40 cellular contexts compared by ENCODE assay signal in genomic region chr12:56414401-56414800, GRCh38. TPM values are rescaled to one million over a fixed set of nuclear protein-coding genes. Genes with fewer than 3 reads are reported as not detected.
"Had no signal": no experiment of that assay in that cellular context is flagged by ENCODE, and none has a peak within 500 bp of the region (broad histone marks: within the 10 kb centered on the region; RNA-seq: fewer than 3 reads in every experiment).

No MANE protein-coding gene starts in this region.

- H3K4me3 Mint-ChIP-seq: activated CD4-positive, alpha-beta memory T cell treated with anti-CD3 and anti-CD28 coated beads for 36 hours; activated CD4-positive, alpha-beta T cell treated with anti-CD3 and anti-CD28 coated beads for 36 hours; activated CD4-positive, alpha-beta T cell treated with anti-CD3 and anti-CD28 coated beads, Interleukin-2, amount 10 ng/mL, durations not matched to agents 24 days and 14 days; activated CD8-positive, alpha-beta memory T cell treated with anti-CD3 and anti-CD28 coated beads, Interleukin-2, amount 10 ng/mL, durations not matched to agents 7 days and 5 days; activated CD8-positive, alpha-beta T cell treated with anti-CD3 and anti-CD28 coated beads, Interleukin-2, amount 10 ng/mL, durations not matched to agents 7 days and 5 days; activated naive CD4-positive, alpha-beta T cell treated with anti-CD3 and anti-CD28 coated beads for 36 hours; activated naive CD8-positive, alpha-beta T cell treated with anti-CD3 and anti-CD28 coated beads, Interleukin-2, amount 10 ng/mL, durations not matched to agents 7 days and 5 days; activated T-helper 1 cell treated with anti-CD3 and anti-CD28 coated beads, Interleukin-12 subunit alpha, Interleukin-12 subunit beta, Interleukin-2, Interleukin-4 antibody, amounts not matched to agents 30 ng/mL and 10 ng/mL and 1 ng/mL, durations not matched to agents 14 hours and 24 hours and 36 hours; brain; effector memory CD8-positive, alpha-beta T cell; T-helper 17 cell; T-helper 2 cell treated with Interferon-gamma antibody and Interleukin-4, amounts not matched to agents 5 μg/mL and 100 μg/mL, for 36 hours had no signal

- ATAC-seq: activated CD4-positive, alpha-beta T cell treated with anti-CD3 and anti-CD28 coated beads for 36 hours; activated CD8-positive, alpha-beta memory T cell treated with anti-CD3 and anti-CD28 coated beads, Interleukin-2, amount 10 ng/mL, durations not matched to agents 7 days and 5 days; activated CD8-positive, alpha-beta T cell treated with anti-CD3 and anti-CD28 coated beads, Interleukin-2, amount 10 ng/mL, durations not matched to agents 7 days and 5 days; activated naive CD4-positive, alpha-beta T cell treated with anti-CD3 and anti-CD28 coated beads, Interleukin-2, amount 50 U/mL, for 72 hours; effector memory CD8-positive, alpha-beta T cell; gastroesophageal sphincter; T-helper 17 cell had no signal

- H3K36me3 ChIP-seq: ascending aorta, breast epithelium, cardiac muscle cell, gastroesophageal sphincter had no signal

- H3K27me3 Mint-ChIP-seq: activated CD4-positive, alpha-beta memory T cell treated with anti-CD3 and anti-CD28 coated beads for 36 hours; activated CD4-positive, alpha-beta T cell treated with anti-CD3 and anti-CD28 coated beads for 36 hours; activated CD4-positive, alpha-beta T cell treated with anti-CD3 and anti-CD28 coated beads, Interleukin-2, amount 10 ng/mL, durations not matched to agents 24 days and 14 days; activated CD8-positive, alpha-beta memory T cell treated with anti-CD3 and anti-CD28 coated beads, Interleukin-2, amount 10 ng/mL, durations not matched to agents 7 days and 5 days; activated naive CD8-positive, alpha-beta T cell treated with anti-CD3 and anti-CD28 coated beads, Interleukin-2, amount 10 ng/mL, durations not matched to agents 7 days and 5 days; brain; effector memory CD8-positive, alpha-beta T cell; T-helper 17 cell had no signal

- H3K27ac Mint-ChIP-seq: activated CD4-positive, alpha-beta memory T cell treated with anti-CD3 and anti-CD28 coated beads for 36 hours; activated CD4-positive, alpha-beta T cell treated with anti-CD3 and anti-CD28 coated beads for 36 hours; activated CD4-positive, alpha-beta T cell treated with anti-CD3 and anti-CD28 coated beads, Interleukin-2, amount 10 ng/mL, durations not matched to agents 24 days and 14 days; activated CD8-positive, alpha-beta memory T cell treated with anti-CD3 and anti-CD28 coated beads, Interleukin-2, amount 10 ng/mL, durations not matched to agents 7 days and 5 days; activated CD8-positive, alpha-beta T cell treated with anti-CD3 and anti-CD28 coated beads, Interleukin-2, amount 10 ng/mL, durations not matched to agents 7 days and 5 days; activated naive CD4-positive, alpha-beta T cell treated with anti-CD3 and anti-CD28 coated beads for 36 hours; activated naive CD8-positive, alpha-beta T cell treated with anti-CD3 and anti-CD28 coated beads, Interleukin-2, amount 10 ng/mL, durations not matched to agents 7 days and 5 days; activated T-helper 1 cell treated with anti-CD3 and anti-CD28 coated beads, Interleukin-12 subunit alpha, Interleukin-12 subunit beta, Interleukin-2, Interleukin-4 antibody, amounts not matched to agents 30 ng/mL and 10 ng/mL and 1 ng/mL, durations not matched to agents 14 hours and 24 hours and 36 hours; activated T-helper 2 cell treated with anti-CD3 and anti-CD28 coated beads, Interferon-gamma antibody, Interleukin-2, Interleukin-4, amounts not matched to agents 10 μg/mL and 5 μg/mL and 100 μg/mL, durations not matched to agents 14 hours and 24 hours and 36 hours; brain; effector memory CD8-positive, alpha-beta T cell; T-helper 17 cell; T-helper 2 cell treated with Interferon-gamma antibody and Interleukin-4, amounts not matched to agents 5 μg/mL and 100 μg/mL, for 36 hours had no signal

- DNase-seq: activated CD4-positive, alpha-beta memory T cell treated with anti-CD3 and anti-CD28 coated beads for 36 hours; activated CD4-positive, alpha-beta T cell treated with anti-CD3 and anti-CD28 coated beads for 36 hours; activated CD4-positive, alpha-beta T cell treated with anti-CD3 and anti-CD28 coated beads, Interleukin-2, amount 10 ng/mL, durations not matched to agents 24 days and 14 days; activated CD4-positive, CD25-positive, alpha-beta regulatory T cell; activated CD4-positive, CD25-positive, alpha-beta regulatory T cell treated with anti-CD3 and anti-CD28 coated beads, Interleukin-2, amount 50 U/mL, for 72 hours; activated CD8-positive, alpha-beta memory T cell treated with anti-CD3 and anti-CD28 coated beads, Interleukin-2, amount 10 ng/mL, durations not matched to agents 7 days and 5 days; activated CD8-positive, alpha-beta memory T cell treated with anti-CD3 and anti-CD28 coated beads, Interleukin-2, amount 50 U/mL, for 4 hours; activated CD8-positive, alpha-beta T cell treated with anti-CD3 and anti-CD28 coated beads, Interleukin-2, amount 10 ng/mL, durations not matched to agents 7 days and 5 days; activated naive CD4-positive, alpha-beta T cell treated with anti-CD3 and anti-CD28 coated beads for 36 hours; activated naive CD8-positive, alpha-beta T cell treated with anti-CD3 and anti-CD28 coated beads, Interleukin-2, amount 10 ng/mL, durations not matched to agents 7 days and 5 days; activated T-cell treated with anti-CD3 and anti-CD28 coated beads, Interleukin-2, amount 50 U/mL, for 1 hour; activated T-cell treated with anti-CD3 and anti-CD28 coated beads, Interleukin-2, amount 50 U/mL, for 48 hours; central memory CD4-positive, alpha-beta T cell; cortex of kidney; dermis blood vessel endothelial cell; effector CD4-positive, alpha-beta T cell; effector memory CD8-positive, alpha-beta T cell; esophagus squamous epithelium; foreskin melanocyte; T-helper 1 cell; T-helper 17 cell; T1000; WERI-Rb-1 had no signal

- H3K27ac ChIP-seq: ascending aorta, breast epithelium, cardiac muscle cell, epithelial cell of prostate, esophagus squamous epithelium, gastroesophageal sphincter, WERI-Rb-1 had no signal

- H3K9me3 ChIP-seq: ascending aorta, breast epithelium, esophagus squamous epithelium, gastroesophageal sphincter had no signal

- H3K4me1 Mint-ChIP-seq: activated CD4-positive, alpha-beta T cell treated with anti-CD3 and anti-CD28 coated beads for 36 hours; activated CD4-positive, alpha-beta T cell treated with anti-CD3 and anti-CD28 coated beads, Interleukin-2, amount 10 ng/mL, durations not matched to agents 24 days and 14 days; activated CD8-positive, alpha-beta memory T cell treated with anti-CD3 and anti-CD28 coated beads, Interleukin-2, amount 10 ng/mL, durations not matched to agents 7 days and 5 days; activated naive CD8-positive, alpha-beta T cell treated with anti-CD3 and anti-CD28 coated beads, Interleukin-2, amount 10 ng/mL, durations not matched to agents 7 days and 5 days; brain; T-helper 17 cell had no signal

- H3K4me3 ChIP-seq: ascending aorta, breast epithelium, cardiac muscle cell, esophagus squamous epithelium, gastroesophageal sphincter had no signal

- H3K9me3 Mint-ChIP-seq: activated CD4-positive, alpha-beta memory T cell treated with anti-CD3 and anti-CD28 coated beads for 36 hours; activated CD4-positive, alpha-beta T cell treated with anti-CD3 and anti-CD28 coated beads, Interleukin-2, amount 10 ng/mL, durations not matched to agents 24 days and 14 days; activated naive CD4-positive, alpha-beta T cell treated with anti-CD3 and anti-CD28 coated beads for 36 hours; activated naive CD4-positive, alpha-beta T cell treated with anti-CD3 and anti-CD28 coated beads, Interleukin-2, amount 50 U/mL, for 72 hours; activated naive CD8-positive, alpha-beta T cell treated with anti-CD3 and anti-CD28 coated beads, Interleukin-2, amount 10 ng/mL, durations not matched to agents 7 days and 5 days; activated T-helper 1 cell treated with anti-CD3 and anti-CD28 coated beads, Interleukin-12 subunit alpha, Interleukin-12 subunit beta, Interleukin-2, Interleukin-4 antibody, amounts not matched to agents 30 ng/mL and 10 ng/mL and 1 ng/mL, durations not matched to agents 14 hours and 24 hours and 36 hours; activated T-helper 2 cell treated with anti-CD3 and anti-CD28 coated beads, Interferon-gamma antibody, Interleukin-2, Interleukin-4, amounts not matched to agents 10 μg/mL and 5 μg/mL and 100 μg/mL, durations not matched to agents 14 hours and 24 hours and 36 hours; brain; effector memory CD8-positive, alpha-beta T cell; T-helper 2 cell treated with Interferon-gamma antibody and Interleukin-4, amounts not matched to agents 5 μg/mL and 100 μg/mL, for 36 hours had no signal

- H3K27me3 ChIP-seq: ascending aorta, breast epithelium, cardiac muscle cell, esophagus squamous epithelium, gastroesophageal sphincter had no signal

- H3K4me1 ChIP-seq: ascending aorta, breast epithelium, esophagus squamous epithelium, gastroesophageal sphincter had no signal

RNA-seq across cellular contexts. Expression of gene MIP, which starts 40.1 kb away (rescaled TPM):
- total RNA-seq: activated CD4-positive, alpha-beta memory T cell treated with anti-CD3 and anti-CD28 coated beads for 36 hours; activated CD4-positive, alpha-beta T cell treated with anti-CD3 and anti-CD28 coated beads for 36 hours; activated CD4-positive, alpha-beta T cell treated with anti-CD3 and anti-CD28 coated beads, Interleukin-2, amount 10 ng/mL, durations not matched to agents 24 days and 14 days; activated CD8-positive, alpha-beta memory T cell treated with anti-CD3 and anti-CD28 coated beads for 36 hours; activated CD8-positive, alpha-beta memory T cell treated with anti-CD3 and anti-CD28 coated beads, Interleukin-2, amount 10 ng/mL, durations not matched to agents 7 days and 5 days; activated CD8-positive, alpha-beta T cell treated with anti-CD3 and anti-CD28 coated beads, Interleukin-2, amount 10 ng/mL, durations not matched to agents 7 days and 5 days; activated naive CD4-positive, alpha-beta T cell treated with anti-CD3 and anti-CD28 coated beads for 36 hours; activated naive CD4-positive, alpha-beta T cell treated with anti-CD3 and anti-CD28 coated beads, Interleukin-2, amount 50 U/mL, for 72 hours; activated naive CD8-positive, alpha-beta T cell treated with anti-CD3 and anti-CD28 coated beads, Interleukin-2, amount 10 ng/mL, durations not matched to agents 7 days and 5 days; activated T-helper 1 cell treated with anti-CD3 and anti-CD28 coated beads, Interleukin-12 subunit alpha, Interleukin-12 subunit beta, Interleukin-2, Interleukin-4 antibody, amounts not matched to agents 30 ng/mL and 10 ng/mL and 1 ng/mL, durations not matched to agents 14 hours and 24 hours and 36 hours; activated T-helper 2 cell treated with anti-CD3 and anti-CD28 coated beads, Interferon-gamma antibody, Interleukin-2, Interleukin-4, amounts not matched to agents 10 μg/mL and 5 μg/mL and 100 μg/mL, durations not matched to agents 14 hours and 24 hours and 36 hours; ascending aorta; breast epithelium; cardiac muscle cell; chondrocyte; dermis blood vessel endothelial cell; endothelial cell of umbilical vein; fibroblast of lung; fibroblast of villous mesenchyme; gastroesophageal sphincter; glomerular endothelial cell; T-helper 17 cell had no signal
- polyA plus RNA-seq: fibroblast of lung had no signal

RNA-seq across cellular contexts. Expression of gene APOF, which starts 51.7 kb away (rescaled TPM):
- total RNA-seq: activated CD4-positive, alpha-beta memory T cell treated with anti-CD3 and anti-CD28 coated beads for 36 hours; activated CD4-positive, alpha-beta T cell treated with anti-CD3 and anti-CD28 coated beads for 36 hours; activated CD4-positive, alpha-beta T cell treated with anti-CD3 and anti-CD28 coated beads, Interleukin-2, amount 10 ng/mL, durations not matched to agents 24 days and 14 days; activated CD8-positive, alpha-beta memory T cell treated with anti-CD3 and anti-CD28 coated beads for 36 hours; activated CD8-positive, alpha-beta memory T cell treated with anti-CD3 and anti-CD28 coated beads, Interleukin-2, amount 10 ng/mL, durations not matched to agents 7 days and 5 days; activated CD8-positive, alpha-beta T cell treated with anti-CD3 and anti-CD28 coated beads, Interleukin-2, amount 10 ng/mL, durations not matched to agents 7 days and 5 days; activated naive CD4-positive, alpha-beta T cell treated with anti-CD3 and anti-CD28 coated beads for 36 hours; activated naive CD4-positive, alpha-beta T cell treated with anti-CD3 and anti-CD28 coated beads, Interleukin-2, amount 50 U/mL, for 72 hours; activated naive CD8-positive, alpha-beta T cell treated with anti-CD3 and anti-CD28 coated beads, Interleukin-2, amount 10 ng/mL, durations not matched to agents 7 days and 5 days; activated T-helper 1 cell treated with anti-CD3 and anti-CD28 coated beads, Interleukin-12 subunit alpha, Interleukin-12 subunit beta, Interleukin-2, Interleukin-4 antibody, amounts not matched to agents 30 ng/mL and 10 ng/mL and 1 ng/mL, durations not matched to agents 14 hours and 24 hours and 36 hours; activated T-helper 2 cell treated with anti-CD3 and anti-CD28 coated beads, Interferon-gamma antibody, Interleukin-2, Interleukin-4, amounts not matched to agents 10 μg/mL and 5 μg/mL and 100 μg/mL, durations not matched to agents 14 hours and 24 hours and 36 hours; ascending aorta; breast epithelium; cardiac muscle cell; chondrocyte; dermis blood vessel endothelial cell; endothelial cell of umbilical vein; esophagus squamous epithelium; fibroblast of lung; fibroblast of villous mesenchyme; gastroesophageal sphincter; glomerular endothelial cell; T-helper 17 cell had no signal
- polyA plus RNA-seq: cardiac muscle cell, endothelial cell of umbilical vein, esophagus, fibroblast of lung had no signal
